Comparison of ENCODE assay signal across 18 cellular contexts in the genomic region with DNA sequence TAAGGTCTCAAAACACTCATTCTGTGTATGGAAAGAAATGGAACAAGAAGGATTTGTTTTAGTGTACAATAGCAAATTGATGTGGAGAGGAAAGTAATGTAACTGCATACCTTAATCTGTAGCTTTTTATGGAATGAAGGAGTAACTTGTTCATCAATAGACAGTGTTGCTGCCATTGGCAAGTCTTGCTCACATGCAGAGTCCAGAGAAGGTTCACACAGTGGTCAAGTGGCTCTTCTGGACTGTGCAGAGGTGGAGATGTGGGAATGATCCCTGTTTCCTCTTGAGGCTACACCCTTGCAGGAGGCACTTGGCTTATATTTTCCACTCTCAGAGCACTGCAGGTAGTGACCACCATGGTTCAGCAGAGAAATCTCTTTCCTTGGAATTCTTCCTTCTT.
DNase-seq lines count a peak whose midpoint lies in the region; TF ChIP-seq lines count a peak whose summit lies in the region.
"Had no signal": no experiment of that assay in that cellular context is flagged by ENCODE, and none has a peak within 500 bp of the region (broad histone marks: within the 10 kb centered on the region; RNA-seq: fewer than 3 reads in every experiment).

No MANE protein-coding gene starts in this region.

- H4K20me1 ChIP-seq in smooth muscle cell (ENCODE audit: low read depth): no peaks in the 10 kb centered on the region
- H4K20me1 ChIP-seq: BLaER1 had no signal

- no peak overlapping the region for H3K9ac ChIP-seq in smooth muscle cell (ENCODE audit: low read depth)
- H3K9ac ChIP-seq: BLaER1, SK-N-SH had no signal

- POLR2A ChIA-PET in GM10248 (lab: Yijun Ruan, JAX): no interaction called here

- peaks cover 15% of the 10 kb centered on the region for H3K4me1 ChIP-seq in smooth muscle cell (ENCODE audit: low read depth)

- H3K4me3 ChIP-seq in choroid plexus epithelial cell (ENCODE audit: low read depth, low read length): no peak overlapping the region
- H3K4me3 ChIP-seq in smooth muscle cell: no peak overlapping the region
- H3K4me3 ChIP-seq: BLaER1, PC-9 had no signal

- H3K9me3 ChIP-seq in smooth muscle cell (replicated peaks; ENCODE audit: low read depth): no peaks in the 10 kb centered on the region
- H3K9me3 ChIP-seq: BLaER1, SK-N-SH had no signal

- TF ChIP-seq CTCF in choroid plexus epithelial cell (conservative IDR thresholded peaks at IDR 0.05; ENCODE audit: low read depth, low read length) (no peak), smooth muscle cell (IDR thresholded peaks at IDR 0.05; ENCODE audit: borderline replicate concordance, insufficient read depth, poor library complexity, severe bottlenecking) (no peak), GM10248 (IDR thresholded peaks at IDR 0.05; ENCODE audit: control extremely low read depth, extremely low read depth, low read depth, missing control alignments) (no peak)

- DNase-seq in NCI-H2029 (lab: John Stamatoyannopoulos, UW): peak; percentile 34
- DNase-seq in NCI-H2029 treated with DMSO at 0.1 percent for 48 hours (lab: John Stamatoyannopoulos, UW): no peak
- peak; percentile 28 for DNase-seq in NCI-H69 (lab: John Stamatoyannopoulos, UW)
- DNase-seq in choroid plexus epithelial cell (ENCODE audit: low read depth): peak; percentile 31
- DNase-seq in smooth muscle cell (lab: John Stamatoyannopoulos, UW; ENCODE audit: unreplicated experiment): no peak
- no peak for DNase-seq in epidermal melanocyte (ENCODE audit: insufficient read length, low spot score)
- no peak for DNase-seq in GM10248 (ENCODE audit: extremely low spot score)
- DNase-seq in stimulated activated CD4-positive, alpha-beta T cell treated with anti-CD3 and anti-CD28 coated beads, Interleukin-2, amount 100 ng/mL, for 24 hours: no peak
- DNase-seq: CD8-positive, alpha-beta memory T cell; KG1; NCI-H1092; NCI-H1694; NCI-H2171; NCI-H524 treated with DMSO at 0.1 percent for 48 hours; PC-9; SK-N-SH had no signal

- H3K27ac ChIP-seq in smooth muscle cell (ENCODE audit: low read depth): no peak overlapping the region
- H3K27ac ChIP-seq: 22Rv1, BLaER1, PC-9 had no signal

- H3F3A ChIP-seq in smooth muscle cell (ENCODE audit: low read depth): peaks cover 9% of the 10 kb centered on the region

- CTCF ChIA-PET in GM10248 (lab: Yijun Ruan, JAX): interaction anchor here (1.0 to 8.4 kb wide), 17 partner anchors 11 to 603 kb away, joined by 3 to 147 read pairs (median 6); no protein-coding TSS in a partner anchor

- no peak overlapping the region for H3K4me2 ChIP-seq in smooth muscle cell
- H3K4me2 ChIP-seq: BLaER1, PC-9, SK-N-SH had no signal

- no peaks in the 10 kb centered on the region for H3K79me2 ChIP-seq in smooth muscle cell (ENCODE audit: low read depth)

- no peaks in the 10 kb centered on the region for H3K27me3 ChIP-seq in smooth muscle cell (ENCODE audit: low read depth)
- H3K27me3 ChIP-seq: BLaER1 had no signal

- no peaks in the 10 kb centered on the region for H3K36me3 ChIP-seq in smooth muscle cell (ENCODE audit: low read depth)
- H3K36me3 ChIP-seq: BLaER1 had no signal

- peak overlapping the region; percentile 37 for H2AFZ ChIP-seq in smooth muscle cell (ENCODE audit: low read depth)
- H2AFZ ChIP-seq: PC-9 had no signal

Comparison
In these comparisons a context has a peak if more than half of its experiments do, and no peak if none do; other contexts are left out.
1. DNase-seq: peak in NCI-H2029 (single experiment), NCI-H69 (single experiment) and choroid plexus epithelial cell (single experiment); none in NCI-H2029 treated with DMSO at 0.1 percent for 48 hours (single experiment), smooth muscle cell (single experiment), epidermal melanocyte (single experiment), GM10248 (single experiment) and stimulated activated CD4-positive, alpha-beta T cell treated with anti-CD3 and anti-CD28 coated beads, Interleukin-2, amount 100 ng/mL, for 24 hours (0 of 2).